In the genomic region with DNA sequence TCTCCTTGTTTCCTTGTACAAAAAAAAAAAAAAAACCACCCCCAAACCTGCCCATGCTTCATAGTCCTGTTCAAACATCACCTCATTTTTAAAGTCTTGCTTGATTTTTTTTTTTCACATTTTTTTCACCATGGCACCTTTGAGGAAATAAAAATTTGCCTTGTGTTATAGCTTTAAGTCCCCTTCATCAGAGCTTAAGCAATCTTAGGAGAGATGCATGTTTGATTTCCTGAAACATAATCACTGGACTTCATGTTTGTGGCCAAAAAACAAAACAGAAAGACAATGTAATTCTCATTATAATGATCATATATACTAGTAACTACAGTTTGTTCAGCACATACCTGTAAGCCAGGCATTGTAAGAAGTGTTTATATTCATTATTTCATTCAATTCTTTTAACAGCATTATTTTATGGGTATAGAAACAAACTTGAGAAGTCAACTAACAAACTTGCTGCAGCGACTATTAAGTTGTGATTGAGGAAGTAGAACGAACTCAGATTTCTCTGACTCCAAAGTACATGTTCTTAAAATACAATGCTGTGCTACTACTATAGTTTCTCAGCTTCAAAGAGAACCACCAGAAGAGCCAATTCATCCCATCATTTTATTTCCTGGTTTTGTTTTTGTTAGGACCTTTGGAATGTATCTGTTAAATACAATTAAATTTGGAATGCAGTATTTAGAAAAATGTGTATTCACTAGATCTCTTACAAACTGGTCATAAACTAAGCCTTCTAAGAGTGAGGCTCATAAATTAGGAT, we compare ENCODE assay signal across 23 cellular contexts.
DNase-seq lines count a peak whose midpoint lies in the region; FAIRE-seq and TF ChIP-seq lines count a peak whose summit lies in the region.
"Had no signal": no experiment of that assay in that cellular context is flagged by ENCODE, and none has a peak within 500 bp of the region (broad histone marks: within the 10 kb centered on the region; RNA-seq: fewer than 3 reads in every experiment).

No MANE protein-coding gene starts in this region.

- peak overlapping the region; percentile 55 for H3K4me3 Mint-ChIP-seq in HFFc6
- H3K4me3 Mint-ChIP-seq: activated CD4-positive, alpha-beta T cell treated with anti-CD3 and anti-CD28 coated beads for 36 hours; type B pancreatic cell had no signal

- H3K27ac Mint-ChIP-seq in HFFc6, result peak overlapping the region; percentile 66
- H3K27ac Mint-ChIP-seq: activated CD4-positive, alpha-beta T cell treated with anti-CD3 and anti-CD28 coated beads for 36 hours; type B pancreatic cell had no signal

- peaks cover 2% of the 10 kb centered on the region for H4K20me1 ChIP-seq in hepatocyte (ENCODE audit: insufficient read depth, poor library complexity, severe bottlenecking)

- H3K9me3 ChIP-seq in hepatocyte (ENCODE audit: low read depth) (no peaks in the 10 kb centered on the region), small intestine (ENCODE audit: control insufficient read depth, low read depth) (no peaks in the 10 kb centered on the region)
- H3K9me3 ChIP-seq: esophagus squamous epithelium had no signal

- no peak for FAIRE-seq in small intestine (lab: Jason Lieb, UNC)
- FAIRE-seq: HepG2 had no signal

- H3K9me2 ChIP-seq in hepatocyte (replicated peaks; ENCODE audit: insufficient read depth), result no peaks in the 10 kb centered on the region

- H3K9me3 Mint-ChIP-seq in HFFc6, result no peaks in the 10 kb centered on the region
- H3K9me3 Mint-ChIP-seq: immature natural killer cell, type B pancreatic cell had no signal

- peaks cover 69% of the 10 kb centered on the region for H3K4me1 Mint-ChIP-seq in HFFc6 (ENCODE audit: low read depth)

- peaks cover 12% of the 10 kb centered on the region; the same call in 1 of the 2 replicates for H3K36me3 Mint-ChIP-seq in HFFc6 (ENCODE audit: low read depth)

- H3K4me2 ChIP-seq in hepatocyte, result peak overlapping the region; percentile 43

- H3K27me3 ChIP-seq in hepatocyte (no peaks in the 10 kb centered on the region), small intestine (ENCODE audit: control insufficient read depth in 2 of 2, insufficient read depth in 2 of 2, low read length in 2 of 2) (no peaks in the 10 kb centered on the region)
- H3K27me3 ChIP-seq: BLaER1 treated with 17β-estradiol and CSF1 and Interleukin-3, amounts not matched to agents 10 nM and 100 nM; esophagus squamous epithelium had no signal

- DNase-seq in HFFc6, result peak; percentile 5
- DNase-seq in hepatocyte (ENCODE audit: low spot score), result no peak
- peak; percentile 54 for DNase-seq in small intestine
- DNase-seq in activated T-cell treated with anti-CD3 and anti-CD28 coated beads, Interleukin-2, amount 50 U/mL, for 1 hour, result no peak
- no peak for DNase-seq in lower leg skin (ENCODE audit: low spot score in 2 of 2)
- DNase-seq in stimulated activated CD4-positive, alpha-beta T cell treated with anti-CD3 and anti-CD28 coated beads, Interleukin-2, amount 100 ng/mL, for 24 hours, result no peak
- DNase-seq: activated CD4-positive, alpha-beta T cell treated with anti-CD3 and anti-CD28 coated beads for 36 hours; activated effector memory CD4-positive, alpha-beta T cell treated with Interleukin-2 at 50 U/mL for 16 hours; amygdala; DMS79 treated with DMSO at 0.1 percent for 48 hours; esophagus squamous epithelium; immature natural killer cell; mammary epithelial cell; MM.1S; NCI-H187; retina; SHP77 treated with DMSO at 0.1 percent for 48 hours; stimulated activated naive CD8-positive, alpha-beta T cell treated with anti-CD3 and anti-CD28 coated beads, Interleukin-15, Interleukin-2, amounts not matched to agents 100 U/mL and 50 U/mL, for 24 hours had no signal

- WGBS in hepatocyte (ENCODE audit: low lambda C conversion rate, missing lambda C conversion rate), result 54% methylated on average over 2 of the region's 2 CpGs
- 13 to 31% (median 23%) methylated on average over 2 of the region's 2 CpGs for WGBS in small intestine, 3 donors
- WGBS in lower leg skin, 2 donors, result 73 to 79% methylated on average over 2 of the region's 2 CpGs

- TF ChIP-seq CTCF in HFFc6 (IDR thresholded peaks at IDR 0.05) (no peak), hepatocyte (IDR thresholded peaks at IDR 0.05; ENCODE audit: poor library complexity) (no peak), lower leg skin (IDR thresholded peaks at IDR 0.05) (no peak)

- H3K79me2 ChIP-seq in hepatocyte, result peaks cover 46% of the 10 kb centered on the region

- TF ChIP-seq POLR2A in lower leg skin (IDR thresholded peaks at IDR 0.05), result no peak

- H3K4me3 ChIP-seq in hepatocyte (no peak overlapping the region), small intestine (ENCODE audit: low read depth in 1 of 2, low read length in 2 of 2) (no peak overlapping the region), lower leg skin (ENCODE audit: low read depth, poor library complexity, severe bottlenecking) (no peak overlapping the region)
- H3K4me3 ChIP-seq: BLaER1 treated with 17β-estradiol and CSF1 and Interleukin-3, amounts not matched to agents 10 nM and 100 nM; coronary artery; esophagus squamous epithelium had no signal

- H3K4me1 ChIP-seq in hepatocyte (ENCODE audit: insufficient read depth) (peaks cover 16% of the 10 kb centered on the region), small intestine (ENCODE audit: control insufficient read depth in 2 of 2, insufficient read depth in 1 of 2, low read depth in 1 of 2, low read length in 1 of 2) (peaks cover 2 to 3% of the 10 kb centered on the region in 2 donors)

- H3K36me3 ChIP-seq in hepatocyte (replicated peaks; ENCODE audit: insufficient read depth, low read depth) (no peaks in the 10 kb centered on the region), small intestine (ENCODE audit: control insufficient read depth in 2 of 2, insufficient read depth in 2 of 2, low read length in 2 of 2) (no peaks in the 10 kb centered on the region)

- H3K27me3 Mint-ChIP-seq in HFFc6 (ENCODE audit: insufficient read depth), result no peaks in the 10 kb centered on the region; the same call in 1 of the 2 replicates
- H3K27me3 Mint-ChIP-seq: activated CD4-positive, alpha-beta T cell treated with anti-CD3 and anti-CD28 coated beads for 36 hours; type B pancreatic cell had no signal

- intact Hi-C loops in lower leg skin (cut with DNase I; ENCODE audit: low total_unique reads), result no loop called here

- H3K27ac ChIP-seq in angular gyrus (ENCODE audit: low read depth, low read length) (peak overlapping the region; percentile 27), hepatocyte (peak overlapping the region; percentile 13), small intestine (ENCODE audit: low read depth in 1 of 2, low read length in 1 of 2) (no peak overlapping the region)
- H3K27ac ChIP-seq: coronary artery, esophagus squamous epithelium had no signal

- no peak overlapping the region for H2AFZ ChIP-seq in hepatocyte

Comparison
In these comparisons a context has a peak if more than half of its experiments do, and no peak if none do; other contexts are left out.
1. DNase-seq: peak in HFFc6 (single experiment) and small intestine (single experiment); none in hepatocyte (single experiment), activated T-cell treated with anti-CD3 and anti-CD28 coated beads, Interleukin-2, amount 50 U/mL, for 1 hour (single experiment), lower leg skin (0 of 2) and stimulated activated CD4-positive, alpha-beta T cell treated with anti-CD3 and anti-CD28 coated beads, Interleukin-2, amount 100 ng/mL, for 24 hours (0 of 2).
2. H3K27ac ChIP-seq: peak in angular gyrus (single experiment) and hepatocyte (single experiment); none in small intestine (0 of 2).